Comparison of ENCODE assay signal across 1 cellular context in genomic region chr21:45308211-45309068, GRCh38.
TF ChIP-seq lines count a peak whose summit lies in the region.

No MANE protein-coding gene starts in this region.

TF ChIP-seq in HepG2, 621 proteins besides CTCF, POLR2A, EP300 and RAD21 (continued from another document and continues in another):
- TF ChIP-seq, protein P1, sequence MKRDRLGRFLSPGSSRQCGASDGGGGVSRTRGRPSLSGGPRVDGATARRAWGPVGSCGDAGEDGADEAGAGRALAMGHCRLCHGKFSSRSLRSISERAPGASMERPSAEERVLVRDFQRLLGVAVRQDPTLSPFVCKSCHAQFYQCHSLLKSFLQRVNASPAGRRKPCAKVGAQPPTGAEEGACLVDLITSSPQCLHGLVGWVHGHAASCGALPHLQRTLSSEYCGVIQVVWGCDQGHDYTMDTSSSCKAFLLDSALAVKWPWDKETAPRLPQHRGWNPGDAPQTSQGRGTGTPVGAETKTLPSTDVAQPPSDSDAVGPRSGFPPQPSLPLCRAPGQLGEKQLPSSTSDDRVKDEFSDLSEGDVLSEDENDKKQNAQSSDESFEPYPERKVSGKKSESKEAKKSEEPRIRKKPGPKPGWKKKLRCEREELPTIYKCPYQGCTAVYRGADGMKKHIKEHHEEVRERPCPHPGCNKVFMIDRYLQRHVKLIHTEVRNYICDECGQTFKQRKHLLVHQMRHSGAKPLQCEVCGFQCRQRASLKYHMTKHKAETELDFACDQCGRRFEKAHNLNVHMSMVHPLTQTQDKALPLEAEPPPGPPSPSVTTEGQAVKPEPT (CRISPR knock-in tag; IDR thresholded peaks at IDR 0.05; ENCODE audit: low read depth): 0 out of 2 replicates have a peak, but pooled peaks have one; percentile 53
- TF ChIP-seq, protein P2, sequence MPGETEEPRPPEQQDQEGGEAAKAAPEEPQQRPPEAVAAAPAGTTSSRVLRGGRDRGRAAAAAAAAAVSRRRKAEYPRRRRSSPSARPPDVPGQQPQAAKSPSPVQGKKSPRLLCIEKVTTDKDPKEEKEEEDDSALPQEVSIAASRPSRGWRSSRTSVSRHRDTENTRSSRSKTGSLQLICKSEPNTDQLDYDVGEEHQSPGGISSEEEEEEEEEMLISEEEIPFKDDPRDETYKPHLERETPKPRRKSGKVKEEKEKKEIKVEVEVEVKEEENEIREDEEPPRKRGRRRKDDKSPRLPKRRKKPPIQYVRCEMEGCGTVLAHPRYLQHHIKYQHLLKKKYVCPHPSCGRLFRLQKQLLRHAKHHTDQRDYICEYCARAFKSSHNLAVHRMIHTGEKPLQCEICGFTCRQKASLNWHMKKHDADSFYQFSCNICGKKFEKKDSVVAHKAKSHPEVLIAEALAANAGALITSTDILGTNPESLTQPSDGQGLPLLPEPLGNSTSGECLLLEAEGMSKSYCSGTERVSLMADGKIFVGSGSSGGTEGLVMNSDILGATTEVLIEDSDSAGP (CRISPR knock-in tag; IDR thresholded peaks at IDR 0.05; ENCODE audit: borderline replicate concordance): peak; percentile 84; the same call in 1 of the 2 replicates
- TF ChIP-seq ZFP36L2 (CRISPR knock-in tag; IDR thresholded peaks at IDR 0.05) (no peak), ZC3H4 (CRISPR knock-in tag; IDR thresholded peaks at IDR 0.05; ENCODE audit: borderline replicate concordance) (no peak), KDM4B (CRISPR knock-in tag; IDR thresholded peaks at IDR 0.05) (0 out of 2 replicates have a peak, but pooled peaks have one; percentile 17), ISX (CRISPR knock-in tag; conservative IDR thresholded peaks at IDR 0.05) (no peak), ZZZ3 (CRISPR knock-in tag; IDR thresholded peaks at IDR 0.05; ENCODE audit: borderline replicate concordance) (peak; percentile 65; the same call in 1 of the 2 replicates), BCL6 (CRISPR knock-in tag; IDR thresholded peaks at IDR 0.05) (peak; percentile 78), NCOA2 (CRISPR knock-in tag; IDR thresholded peaks at IDR 0.05) (peak; percentile 77), ZNF441 (CRISPR knock-in tag; IDR thresholded peaks at IDR 0.05; ENCODE audit: borderline replicate concordance) (no peak), IRF1 (CRISPR knock-in tag; IDR thresholded peaks at IDR 0.05; ENCODE audit: low read depth) (no peak), SMAD3 (CRISPR knock-in tag; IDR thresholded peaks at IDR 0.05) (peak; percentile 41; the same call in 1 of the 2 replicates), ERF (CRISPR knock-in tag; IDR thresholded peaks at IDR 0.05) (peak; percentile 82), DZIP1 (CRISPR knock-in tag; IDR thresholded peaks at IDR 0.05) (no peak), KIAA2018 (CRISPR knock-in tag; IDR thresholded peaks at IDR 0.05; ENCODE audit: borderline replicate concordance) (no peak), SKI (IDR thresholded peaks at IDR 0.05; ENCODE audit: partially characterized antibody) (peak; percentile 87), U2AF1 (optimal IDR thresholded peaks at IDR 0.05; ENCODE audit: low read depth, low read length) (no peak), ZNF317 (CRISPR knock-in tag; IDR thresholded peaks at IDR 0.05) (peak; percentile 88), STAT5B (CRISPR knock-in tag; IDR thresholded peaks at IDR 0.05) (no peak), FOXK1 (CRISPR knock-in tag; IDR thresholded peaks at IDR 0.05; ENCODE audit: borderline replicate concordance, low read depth) (peak; percentile 88; the same call in 1 of the 2 replicates), MXI1 (IDR thresholded peaks at IDR 0.05; ENCODE audit: borderline replicate concordance, low read depth, low read length) (peak; percentile 22; the same call in 1 of the 3 replicates), ZBTB14 (CRISPR knock-in tag; IDR thresholded peaks at IDR 0.05) (no peak)
- TF ChIP-seq, protein P3, sequence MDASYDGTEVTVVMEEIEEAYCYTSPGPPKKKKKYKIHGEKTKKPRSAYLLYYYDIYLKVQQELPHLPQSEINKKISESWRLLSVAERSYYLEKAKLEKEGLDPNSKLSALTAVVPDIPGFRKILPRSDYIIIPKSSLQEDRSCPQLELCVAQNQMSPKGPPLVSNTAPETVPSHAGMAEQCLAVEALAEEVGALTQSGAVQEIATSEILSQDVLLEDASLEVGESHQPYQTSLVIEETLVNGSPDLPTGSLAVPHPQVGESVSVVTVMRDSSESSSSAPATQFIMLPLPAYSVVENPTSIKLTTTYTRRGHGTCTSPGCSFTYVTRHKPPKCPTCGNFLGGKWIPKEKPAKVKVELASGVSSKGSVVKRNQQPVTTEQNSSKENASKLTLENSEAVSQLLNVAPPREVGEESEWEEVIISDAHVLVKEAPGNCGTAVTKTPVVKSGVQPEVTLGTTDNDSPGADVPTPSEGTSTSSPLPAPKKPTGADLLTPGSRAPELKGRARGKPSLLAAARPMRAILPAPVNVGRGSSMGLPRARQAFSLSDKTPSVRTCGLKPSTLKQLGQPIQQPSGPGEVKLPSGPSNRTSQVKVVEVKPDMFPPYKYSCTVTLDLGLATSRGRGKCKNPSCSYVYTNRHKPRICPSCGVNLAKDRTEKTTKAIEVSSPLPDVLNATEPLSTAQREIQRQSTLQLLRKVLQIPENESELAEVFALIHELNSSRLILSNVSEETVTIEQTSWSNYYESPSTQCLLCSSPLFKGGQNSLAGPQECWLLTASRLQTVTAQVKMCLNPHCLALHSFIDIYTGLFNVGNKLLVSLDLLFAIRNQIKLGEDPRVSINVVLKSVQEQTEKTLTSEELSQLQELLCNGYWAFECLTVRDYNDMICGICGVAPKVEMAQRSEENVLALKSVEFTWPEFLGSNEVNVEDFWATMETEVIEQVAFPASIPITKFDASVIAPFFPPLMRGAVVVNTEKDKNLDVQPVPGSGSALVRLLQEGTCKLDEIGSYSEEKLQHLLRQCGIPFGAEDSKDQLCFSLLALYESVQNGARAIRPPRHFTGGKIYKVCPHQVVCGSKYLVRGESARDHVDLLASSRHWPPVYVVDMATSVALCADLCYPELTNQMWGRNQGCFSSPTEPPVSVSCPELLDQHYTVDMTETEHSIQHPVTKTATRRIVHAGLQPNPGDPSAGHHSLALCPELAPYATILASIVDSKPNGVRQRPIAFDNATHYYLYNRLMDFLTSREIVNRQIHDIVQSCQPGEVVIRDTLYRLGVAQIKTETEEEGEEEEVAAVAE (CRISPR knock-in tag; IDR thresholded peaks at IDR 0.05; ENCODE audit: borderline replicate concordance): peak; percentile 53; the same call in 1 of the 2 replicates
- TF ChIP-seq, protein P4, sequence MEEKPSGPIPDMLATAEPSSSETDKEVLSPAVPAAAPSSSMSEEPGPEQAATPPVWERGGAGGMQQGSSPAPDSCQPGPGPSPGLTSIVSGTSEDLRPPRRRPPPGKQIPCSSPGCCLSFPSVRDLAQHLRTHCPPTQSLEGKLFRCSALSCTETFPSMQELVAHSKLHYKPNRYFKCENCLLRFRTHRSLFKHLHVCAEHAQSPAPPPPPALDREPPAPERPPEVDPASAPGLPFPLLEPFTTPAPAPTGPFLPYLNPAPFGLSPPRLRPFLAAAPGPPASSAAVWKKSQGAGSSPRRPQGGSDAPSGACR (CRISPR knock-in tag; IDR thresholded peaks at IDR 0.05): peak; percentile 67; the same call in 1 of the 2 replicates
- TF ChIP-seq, protein P5, sequence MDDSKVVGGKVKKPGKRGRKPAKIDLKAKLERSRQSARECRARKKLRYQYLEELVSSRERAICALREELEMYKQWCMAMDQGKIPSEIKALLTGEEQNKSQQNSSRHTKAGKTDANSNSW (CRISPR knock-in tag; IDR thresholded peaks at IDR 0.05; ENCODE audit: borderline replicate concordance): no peak
